In genomic region chr6:124964764-124965105, GRCh38 we compare ENCODE assay signal across 10 cellular contexts. TPM values are rescaled to one million over a fixed set of nuclear protein-coding genes. Genes with fewer than 3 reads are reported as not detected.
DNase-seq lines count a peak whose midpoint lies in the region; ATAC-seq and TF ChIP-seq lines count a peak whose summit lies in the region.
"Had no signal": no experiment of that assay in that cellular context is flagged by ENCODE, and none has a peak within 500 bp of the region (broad histone marks: within the 10 kb centered on the region; RNA-seq: fewer than 3 reads in every experiment).

No MANE protein-coding gene starts in this region.

- H3K27ac ChIP-seq in cardiac muscle cell: peak overlapping the region; percentile 79
- H3K27ac ChIP-seq in ectodermal cell (ENCODE audit: insufficient read depth, low read depth, low read length, poor library complexity, severe bottlenecking): no peak overlapping the region
- peak overlapping the region; percentile 98 for H3K27ac ChIP-seq in muscle layer of colon (ENCODE audit: low read depth, low read length)
- peak overlapping the region; percentile 96 to 97 for H3K27ac ChIP-seq in uterus

- WGBS in ectodermal cell, 2 experiments: 97% methylated on average over 3 of the region's 3 CpGs

- DNase-seq in cardiac muscle cell (ENCODE audit: low read depth in 1 of 2, low spot score in 1 of 2) (no peak), Right ventricle myocardium superior (no peak), uterus (no peak), NCI-H1105 (lab: John Stamatoyannopoulos, UW) (no peak), NCI-H187 (lab: John Stamatoyannopoulos, UW) (no peak)
- DNase-seq in activated CD8-positive, alpha-beta memory T cell treated with anti-CD3 and anti-CD28 coated beads, Interleukin-2, amount 50 U/mL, for 48 hours: no peak
- DNase-seq: SK-N-SH; stimulated activated CD4-positive, alpha-beta T cell treated with anti-CD3 and anti-CD28 coated beads, Interleukin-4, amount 100 ng/mL, for 24 hours had no signal

- no peak for ATAC-seq in Right ventricle myocardium superior (ENCODE audit: poor library complexity)

- H3K4me3 ChIP-seq in cardiac muscle cell: peak overlapping the region; percentile 60
- H3K4me3 ChIP-seq in ectodermal cell (ENCODE audit: insufficient read depth, low read depth, low read length): peak overlapping the region; percentile 85
- peak overlapping the region; percentile 2 to 96 for H3K4me3 ChIP-seq in muscle layer of colon (ENCODE audit: low read depth in 1 of 2, low read length in 2 of 2)
- peak overlapping the region; percentile 72 to 75 for H3K4me3 ChIP-seq in uterus

- TF ChIP-seq POLR2A in uterus (IDR thresholded peaks at IDR 0.05): no peak

- peak overlapping the region; percentile 57 for H3K9ac ChIP-seq in muscle layer of colon (ENCODE audit: low read length)
- H3K9ac ChIP-seq: SK-N-SH had no signal

- H3K4me1 ChIP-seq in cardiac muscle cell (ENCODE audit: low read depth) (peaks cover 29% of the 10 kb centered on the region), ectodermal cell (ENCODE audit: control insufficient read depth, insufficient read depth, low read length) (peaks cover 22% of the 10 kb centered on the region), muscle layer of colon (ENCODE audit: insufficient read depth, low read length) (peaks cover 51% of the 10 kb centered on the region), uterus (no peaks in the 10 kb centered on the region)

- H3K36me3 ChIP-seq in cardiac muscle cell (no peaks in the 10 kb centered on the region), ectodermal cell (ENCODE audit: control insufficient read depth, insufficient read depth, low read length) (no peaks in the 10 kb centered on the region), muscle layer of colon (ENCODE audit: insufficient read depth, low read length) (no peaks in the 10 kb centered on the region), uterus (no peaks in the 10 kb centered on the region)

- no peak for TF ChIP-seq CTCF in cardiac muscle cell (IDR thresholded peaks at IDR 0.05; ENCODE audit: low read depth, low read length)
- no peak for TF ChIP-seq CTCF in uterus (IDR thresholded peaks at IDR 0.05)

- no peaks in the 10 kb centered on the region for H3K27me3 ChIP-seq in cardiac muscle cell
- peaks cover 15% of the 10 kb centered on the region for H3K27me3 ChIP-seq in ectodermal cell (ENCODE audit: control insufficient read depth, insufficient read depth, low read length, poor library complexity, severe bottlenecking)
- no peaks in the 10 kb centered on the region for H3K27me3 ChIP-seq in muscle layer of colon (ENCODE audit: control insufficient read depth in 1 of 2, insufficient read depth in 2 of 2, low read length in 2 of 2)
- H3K27me3 ChIP-seq in uterus: no peaks in the 10 kb centered on the region

- H3K9me3 ChIP-seq in cardiac muscle cell (ENCODE audit: low read depth) (no peaks in the 10 kb centered on the region), ectodermal cell (ENCODE audit: control insufficient read depth, low read length) (no peaks in the 10 kb centered on the region), muscle layer of colon (ENCODE audit: low read length) (no peaks in the 10 kb centered on the region), uterus (no peaks in the 10 kb centered on the region)
- H3K9me3 ChIP-seq: SK-N-SH had no signal

- intact Hi-C loops in Right ventricle myocardium superior (cut with DNase I): no loop called here
- intact Hi-C loops in uterus (cut with DNase I; ENCODE audit: low total_unique reads): no loop called here

RNA-seq across cellular contexts. Expression of gene RNF217, which starts 2.5 kb away (rescaled TPM):
- total RNA-seq in cardiac muscle cell (20.6 and 27.1 TPM in 2 replicates), Right ventricle myocardium superior (9.0 TPM), uterus (10 to 100 TPM; 22.9 to 42.0 (median 29.0) TPM)
- polyA plus RNA-seq in cardiac muscle cell: 9.4 and 13.2 TPM in 2 replicates
- 13.3 TPM for polyA plus RNA-seq in ectodermal cell (2013, experiment 1 of 4)
- polyA plus RNA-seq in ectodermal cell (2013, experiment 2 of 4): 12.0 TPM
- 10.8 TPM for polyA plus RNA-seq in ectodermal cell (2013, experiment 3 of 4)
- polyA plus RNA-seq in ectodermal cell (2013, experiment 4 of 4): 10.6 TPM
